28 cellular contexts compared by ENCODE assay signal in genomic region chr18:48074929-48075706, GRCh38.
DNase-seq lines count a peak whose midpoint lies in the region; ATAC-seq, FAIRE-seq and TF ChIP-seq lines count a peak whose summit lies in the region.
"Had no signal": no experiment of that assay in that cellular context is flagged by ENCODE, and none has a peak within 500 bp of the region (broad histone marks: within the 10 kb centered on the region; RNA-seq: fewer than 3 reads in every experiment).

No MANE protein-coding gene starts in this region.

- H3K9me3 ChIP-seq in upper lobe of right lung (no peaks in the 10 kb centered on the region), body of pancreas (no peaks in the 10 kb centered on the region)
- H3K9me3 ChIP-seq: pancreas, SJSA1, testis had no signal

- no peak for TF ChIP-seq POLR2A in body of pancreas (IDR thresholded peaks at IDR 0.05)

- H3K27me3 ChIP-seq in upper lobe of right lung (no peaks in the 10 kb centered on the region), body of pancreas (no peaks in the 10 kb centered on the region)
- H3K27me3 ChIP-seq: pancreas, testis had no signal

- ATAC-seq in upper lobe of right lung (no peak), body of pancreas (no peak), GM18861 (IDR thresholded peaks at IDR 0.05; ENCODE audit: unreplicated experiment) (no peak)
- ATAC-seq: activated T-helper 17 cell treated with anti-CD3 and anti-CD28 coated beads, Interleukin-2, amount 50 U/mL, for 72 hours; GM12878; pancreas; sciatic nerve; stimulated activated naive B cell treated with anti-CD40 and anti-IgM and Interleukin-4, amounts not matched to agents 10 μg/mL and 1 μg/mL and 100 μg/mL, for 72 hours had no signal

- H3K4me1 ChIP-seq in upper lobe of right lung (no peaks in the 10 kb centered on the region), body of pancreas (no peaks in the 10 kb centered on the region)
- H3K4me1 ChIP-seq: pancreas, SJSA1, testis had no signal

- H3K27ac ChIP-seq in upper lobe of right lung (no peak overlapping the region), body of pancreas (no peak overlapping the region)
- H3K27ac ChIP-seq: pancreas, SJSA1, testis had no signal

- TF ChIP-seq CTCF in upper lobe of right lung (IDR thresholded peaks at IDR 0.05) (no peak), body of pancreas (IDR thresholded peaks at IDR 0.05) (no peak)

- intact Hi-C loops in upper lobe of right lung (cut with DNase I) (no loop called here), body of pancreas (cut with DNase I) (no loop called here)

- FAIRE-seq in frontal cortex (lab: Jason Lieb, UNC): no peak
- FAIRE-seq: A204.1, endometrium, GM12878, pancreas, urothelium cell line had no signal

- DNase-seq in NCI-H510A treated with DMSO at 0.1 percent for 48 hours (lab: John Stamatoyannopoulos, UW): peak; percentile 40
- no peak for DNase-seq in NCI-H510A (lab: John Stamatoyannopoulos, UW)
- peak; percentile 4 for DNase-seq in cerebellar cortex (ENCODE audit: low spot score)
- DNase-seq in medulla oblongata (ENCODE audit: extremely low spot score): peak; percentile 33
- DNase-seq in upper lobe of right lung: peak; percentile 25
- DNase-seq in frontal cortex (ENCODE audit: low spot score in 2 of 2): no peak
- no peak for DNase-seq in body of pancreas
- DNase-seq: activated CD4-positive, alpha-beta memory T cell treated with anti-CD3 and anti-CD28 coated beads for 36 hours; AML-193; aorta; CD4-positive, alpha-beta memory T cell; central memory CD4-positive, alpha-beta T cell; dermis blood vessel endothelial cell; HFFc6; islet precursor cell; NCI-H1436 treated with DMSO at 0.1 percent for 48 hours; NCI-H526 treated with DMSO at 0.1 percent for 48 hours; pancreas; stimulated activated naive B cell treated with anti-CD40 and anti-IgM and Interleukin-4, amounts not matched to agents 10 μg/mL and 1 μg/mL and 100 μg/mL, for 72 hours; testis had no signal

- H3K36me3 ChIP-seq in upper lobe of right lung (no peaks in the 10 kb centered on the region), body of pancreas (replicated peaks in 1 of 2; ENCODE audit: insufficient read depth in 1 of 2, low read depth in 2 of 2) (no peaks in the 10 kb centered on the region)
- H3K36me3 ChIP-seq: pancreas, SJSA1 had no signal

- no peak overlapping the region for H3K4me3 ChIP-seq in upper lobe of right lung
- no peak overlapping the region for H3K4me3 ChIP-seq in body of pancreas
- H3K4me3 ChIP-seq: GM12878, pancreas, SJSA1, testis had no signal

- WGBS in body of pancreas, 2 donors: 72 to 82% methylated on average over 7 of the region's 7 CpGs

Comparison
In these comparisons a context has a peak if more than half of its experiments do, and no peak if none do; other contexts are left out.
1. DNase-seq: peak in NCI-H510A treated with DMSO at 0.1 percent for 48 hours (single experiment), cerebellar cortex (single experiment), medulla oblongata (single experiment) and upper lobe of right lung (single experiment); none in NCI-H510A (single experiment), frontal cortex (0 of 2) and body of pancreas (0 of 4).